21 cellular contexts compared by ENCODE assay signal in the genomic region with DNA sequence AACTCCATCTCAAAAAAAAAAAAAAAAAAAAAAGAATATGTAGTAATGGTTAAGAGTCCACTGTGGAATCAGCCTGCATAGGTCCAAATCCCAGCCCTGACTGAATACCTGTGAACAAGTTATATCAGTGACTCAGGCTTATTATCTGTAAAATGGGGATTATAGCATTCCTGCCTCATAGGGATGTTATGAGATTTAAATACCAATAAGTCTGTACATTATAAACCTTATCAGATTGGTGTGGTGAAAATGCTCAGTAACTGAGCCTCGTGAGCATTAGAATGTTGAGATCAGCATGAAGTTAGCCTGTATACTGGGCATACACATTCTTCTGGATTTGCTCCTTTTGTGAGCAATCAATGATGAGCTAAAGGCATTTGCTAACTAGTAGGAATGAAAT.
"Had no signal": no experiment of that assay in that cellular context is flagged by ENCODE, and none has a peak within 500 bp of the region (broad histone marks: within the 10 kb centered on the region; RNA-seq: fewer than 3 reads in every experiment).

No MANE protein-coding gene starts in this region.

- H3K9me3 ChIP-seq: gastrocnemius medialis, left lung, lower lobe of right lung, neutrophil, psoas muscle, thoracic aorta, transverse colon had no signal

- H3K9me3 Mint-ChIP-seq: immature natural killer cell; memory B cell; mesothelial cell of epicardium; nephron progenitor cell; stimulated activated naive B cell treated with anti-CD40 and anti-IgM and Interleukin-4, amounts not matched to agents 10 μg/mL and 1 μg/mL and 100 μg/mL, for 72 hours; stimulated activated naive CD8-positive, alpha-beta T cell treated with anti-CD3 and anti-CD28 coated beads, Interleukin-15, amount 100 ng/mL, for 72 hours had no signal

- DNase-seq: cortex of kidney; dorsolateral prefrontal cortex; effector CD8-positive, alpha-beta T cell; gastrocnemius medialis; immature natural killer cell; left lung; lower lobe of right lung; nephron progenitor cell; psoas muscle; retina; stimulated activated CD4-positive, alpha-beta T cell treated with anti-CD3 and anti-CD28 coated beads, Interleukin-2, amount 100 ng/mL, for 24 hours; stimulated activated CD4-positive, alpha-beta T cell treated with anti-CD3 and anti-CD28 coated beads, Interleukin-4, amount 100 ng/mL, for 4 hours; stimulated activated naive B cell treated with anti-CD40 and anti-IgM and Interleukin-4, amounts not matched to agents 10 μg/mL and 1 μg/mL and 100 μg/mL, for 72 hours; stimulated activated naive CD8-positive, alpha-beta T cell treated with anti-CD3 and anti-CD28 coated beads, Interleukin-15, amount 100 ng/mL, for 72 hours; substantia nigra; transverse colon had no signal

- H3K36me3 ChIP-seq: gastrocnemius medialis, neutrophil, thoracic aorta, transverse colon had no signal

- ATAC-seq: gastrocnemius medialis; left lung; lower lobe of right lung; psoas muscle; sciatic nerve; stimulated activated naive B cell treated with anti-CD40 and anti-IgM and Interleukin-4, amounts not matched to agents 10 μg/mL and 1 μg/mL and 100 μg/mL, for 72 hours; stimulated activated naive CD8-positive, alpha-beta T cell treated with anti-CD3 and anti-CD28 coated beads, Interleukin-15, amount 100 ng/mL, for 72 hours had no signal

- H3K27me3 Mint-ChIP-seq: memory B cell; stimulated activated naive B cell treated with anti-CD40 and anti-IgM and Interleukin-4, amounts not matched to agents 10 μg/mL and 1 μg/mL and 100 μg/mL, for 72 hours; stimulated activated naive CD8-positive, alpha-beta T cell treated with anti-CD3 and anti-CD28 coated beads, Interleukin-15, amount 100 ng/mL, for 72 hours had no signal

- H3K27me3 ChIP-seq: dorsolateral prefrontal cortex, gastrocnemius medialis, left lung, neutrophil, transverse colon had no signal

- H3K27ac ChIP-seq: left lung, neutrophil had no signal

- H3K4me3 Mint-ChIP-seq: immature natural killer cell; memory B cell; mesothelial cell of epicardium; stimulated activated naive B cell treated with anti-CD40 and anti-IgM and Interleukin-4, amounts not matched to agents 10 μg/mL and 1 μg/mL and 100 μg/mL, for 72 hours; stimulated activated naive CD8-positive, alpha-beta T cell treated with anti-CD3 and anti-CD28 coated beads, Interleukin-15, amount 100 ng/mL, for 72 hours had no signal

- H3K4me3 ChIP-seq: gastrocnemius medialis, left lung, lower lobe of right lung, psoas muscle, thoracic aorta, transverse colon had no signal

- H3K27ac Mint-ChIP-seq: immature natural killer cell; memory B cell; nephron progenitor cell; stimulated activated naive CD8-positive, alpha-beta T cell treated with anti-CD3 and anti-CD28 coated beads, Interleukin-15, amount 100 ng/mL, for 72 hours had no signal

- H3K36me3 Mint-ChIP-seq: memory B cell had no signal
